Comparison of ENCODE assay signal across 8 cellular contexts in genomic region chr20:20017852-20018245, GRCh38. TPM values are rescaled to one million over a fixed set of nuclear protein-coding genes. Genes with fewer than 3 reads are reported as not detected.
DNase-seq lines count a peak whose midpoint lies in the region; ATAC-seq and TF ChIP-seq lines count a peak whose summit lies in the region.

No MANE protein-coding gene starts in this region.

- H3K27me3 ChIP-seq in MM.1S (replicated peaks; ENCODE audit: insufficient read depth, low read length), result no peaks in the 10 kb centered on the region
- no peaks in the 10 kb centered on the region for H3K27me3 ChIP-seq in aorta (ENCODE audit: control insufficient read depth in 1 of 2, insufficient read depth in 2 of 2, low read length in 1 of 2)

- peaks cover 29% of the 10 kb centered on the region for H3K4me1 Mint-ChIP-seq in memory B cell

- H4K20me1 ChIP-seq in MM.1S (ENCODE audit: insufficient read depth, low read length), result 0 out of 2 replicates have a peak, but pooled peaks cover 5% of the 10 kb centered on the region

- H3K4me2 ChIP-seq in MM.1S (ENCODE audit: low read depth, low read length), result peak overlapping the region; percentile 68

- H3K79me2 ChIP-seq in MM.1S (ENCODE audit: low read length), result peaks cover 54% of the 10 kb centered on the region

- no peaks in the 10 kb centered on the region for H3K9me3 Mint-ChIP-seq in memory B cell

- H3K27ac ChIP-seq in MM.1S (ENCODE audit: low read length), result peak overlapping the region; percentile 43; the same call in 1 of the 2 replicates
- H3K27ac ChIP-seq in aorta (ENCODE audit: low read depth in 1 of 2, low read length in 2 of 2), result no peak overlapping the region

- H3K27ac Mint-ChIP-seq in memory B cell, result peak overlapping the region; percentile 94

- H3K4me3 ChIP-seq in AG04449 (ENCODE audit: low read depth, low read length) (peak overlapping the region; percentile 88), MM.1S (ENCODE audit: low read length) (peak overlapping the region; percentile 83), aorta (ENCODE audit: low read length in 2 of 2) (peak overlapping the region; percentile 64 to 74)

- TF ChIP-seq CTCF in AG04449 (IDR thresholded peaks at IDR 0.05; ENCODE audit: insufficient read depth, low read length, missing control alignments) (no peak), MM.1S (IDR thresholded peaks at IDR 0.05; ENCODE audit: low read length) (no peak)

- peak overlapping the region; percentile 91 for H3K4me3 Mint-ChIP-seq in memory B cell

- DNase-seq in AG04449 (ENCODE audit: low read depth, low spot score), result no peak
- DNase-seq in MM.1S, result peak; percentile 14
- DNase-seq in central memory CD4-positive, alpha-beta T cell, result peak; percentile 12
- DNase-seq in memory B cell (ENCODE audit: low spot score in 2 of 2), result no peak
- DNase-seq in aorta, result no peak
- no peak for DNase-seq in NCI-H2107 treated with DMSO at 0.1 percent for 48 hours (lab: John Stamatoyannopoulos, UW; ENCODE audit: unreplicated experiment)
- DNase-seq in posterior cingulate gyrus, result no peak

- H3K4me1 ChIP-seq in MM.1S (ENCODE audit: low read length), result peaks cover 43% of the 10 kb centered on the region
- no peaks in the 10 kb centered on the region for H3K4me1 ChIP-seq in aorta (ENCODE audit: control insufficient read depth in 1 of 2, insufficient read depth in 2 of 2, low read length in 2 of 2)

- CTCF ChIA-PET in AG04449 (lab: Yijun Ruan, JAX), result interaction anchor here (0.7 to 4.6 kb wide), 13 partner anchors 8 to 329 kb away, joined by 3 to 40 read pairs (median 9); no protein-coding TSS in a partner anchor

- no peaks in the 10 kb centered on the region for H3K9me2 ChIP-seq in MM.1S (replicated peaks; ENCODE audit: insufficient read depth, low read length)

- peaks cover 3% of the 10 kb centered on the region for H3K36me3 Mint-ChIP-seq in memory B cell

- POLR2A ChIA-PET in AG04449 (lab: Yijun Ruan, JAX), result interaction anchor here (1.0 to 1.5 kb wide), 3 partner anchors 35 to 260 kb away, joined by 3 to 6 read pairs (median 3); partner anchors contain the start of genes CFAP61 and CRNKL1

- H3K36me3 ChIP-seq in MM.1S (replicated peaks; ENCODE audit: insufficient read depth, low read length) (no peaks in the 10 kb centered on the region), aorta (ENCODE audit: control insufficient read depth in 1 of 2, insufficient read depth in 2 of 2, low read length in 1 of 2) (peaks cover 0 to 3% of the 10 kb centered on the region in 2 donors)

- peaks cover 19% of the 10 kb centered on the region for H3F3A ChIP-seq in MM.1S (ENCODE audit: insufficient read depth, low read length)

- WGBS in aorta, 2 donors, result 4 to 5% methylated on average over 16 of the region's 16 CpGs

- H3K9ac ChIP-seq in MM.1S (ENCODE audit: low read length), result peak overlapping the region; percentile 86

- H3K27me3 Mint-ChIP-seq in memory B cell, result no peaks in the 10 kb centered on the region

- H3K9me3 ChIP-seq in MM.1S (replicated peaks; ENCODE audit: insufficient read depth, low read length), result no peaks in the 10 kb centered on the region
- no peaks in the 10 kb centered on the region for H3K9me3 ChIP-seq in aorta (ENCODE audit: control insufficient read depth, low read length)

- ATAC-seq in GM19467 (IDR thresholded peaks at IDR 0.05; ENCODE audit: unreplicated experiment), result peak; percentile 9
- no peak for ATAC-seq in memory B cell (ENCODE audit: low read depth)
- ATAC-seq in aorta (ENCODE audit: low FRiP score), result no peak

- intact Hi-C loops in aorta (cut with DNase I), result no loop called here
- intact Hi-C loops in posterior cingulate gyrus (cut with DNase I), result loop anchor here (5.0 kb wide), 1 partner anchor 34 kb away; the partner anchor contains the start of genes CFAP61 and CRNKL1

- peak overlapping the region; percentile 75 for H2AFZ ChIP-seq in MM.1S (ENCODE audit: low read length)

RNA-seq across cellular contexts. Expression of gene NAA20, which starts 0.7 kb away (rescaled TPM):
- total RNA-seq in aorta, result 10 to 100 TPM; 38.1 to 40.6 TPM
- polyA plus RNA-seq in aorta, result 10 to 100 TPM; 56.0 to 69.5 TPM

RNA-seq across cellular contexts. Expression of gene CRNKL1, which starts 34.4 kb away (rescaled TPM):
- 10 to 100 TPM; 17.6 to 21.0 TPM for total RNA-seq in aorta
- 10 to 100 TPM in 1 of 2 donors, 1 to 10 TPM in 1; 7.3 to 13.6 TPM for polyA plus RNA-seq in aorta

RNA-seq across cellular contexts. Expression of gene CFAP61, which starts 34.5 kb away (rescaled TPM):
- total RNA-seq in aorta, result under 1 TPM in 1 of 2 donors, not detected in 1; 0.91 TPM
- polyA plus RNA-seq in aorta, result 1 to 10 TPM in 1 of 2 donors, under 1 TPM in 1; 0.18 to 2.0 TPM

Comparison
In these comparisons a context has a peak if more than half of its experiments do, and no peak if none do; other contexts are left out.
1. DNase-seq: peak in MM.1S (single experiment) and central memory CD4-positive, alpha-beta T cell (single experiment); none in AG04449 (single experiment), memory B cell (0 of 2), aorta (0 of 2), NCI-H2107 treated with DMSO at 0.1 percent for 48 hours (single experiment) and posterior cingulate gyrus (0 of 10).
2. Peak in every context shown above with its lines, with median percentiles within 50 percentile points of each other: H3K4me3 ChIP-seq.